ENCODE assay signal across 1 cellular context in the genomic region with DNA sequence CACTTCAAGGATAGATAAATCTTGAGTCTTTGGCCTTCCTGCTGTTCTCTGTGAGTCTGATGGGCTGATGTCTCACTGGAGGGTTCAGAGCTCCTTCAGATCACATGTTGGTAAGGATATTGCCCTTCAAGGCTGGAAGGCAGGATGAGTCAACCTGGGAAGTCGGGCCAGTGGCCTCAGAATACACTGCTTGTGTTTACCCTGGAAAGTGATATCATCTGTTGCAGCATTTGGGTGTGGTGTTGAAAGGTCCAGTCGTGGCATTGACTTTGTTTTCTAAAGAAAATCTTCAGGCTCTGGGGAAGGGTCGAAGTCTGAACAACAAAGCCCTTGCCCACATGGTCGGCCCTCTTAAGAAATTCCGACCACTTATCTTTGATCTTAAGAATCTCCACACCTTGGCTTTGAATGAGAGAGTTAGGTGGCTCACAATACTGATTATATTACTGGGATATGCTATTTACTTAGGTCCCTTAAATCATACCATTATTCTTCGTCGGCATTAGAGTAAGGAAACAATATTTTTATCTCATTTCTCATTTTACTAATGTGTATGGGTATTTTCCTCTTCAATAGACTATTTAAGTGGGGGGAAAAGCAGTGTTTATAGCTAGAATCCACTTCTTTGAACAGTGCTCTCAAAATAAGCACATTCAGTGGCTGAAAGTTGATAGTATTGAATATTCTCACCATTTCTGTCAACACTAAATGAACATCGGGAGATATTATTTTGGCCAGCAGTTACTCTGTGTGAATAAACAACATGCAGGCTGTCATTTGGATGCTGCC.
TF ChIP-seq lines count a peak whose summit lies in the region.

No MANE protein-coding gene starts in this region.

TF ChIP-seq in HCT116, 20 proteins besides CTCF, POLR2A, EP300 and RAD21:
- TF ChIP-seq EZH2phosphoT487 (IDR thresholded peaks at IDR 0.05; ENCODE audit: borderline replicate concordance) (no peak), FOSL1 (IDR thresholded peaks at IDR 0.05; ENCODE audit: low read depth) (0 out of 2 replicates have a peak, but pooled peaks have one; percentile 13), JUND (IDR thresholded peaks at IDR 0.05) (peak; percentile 25; the same call in 1 of the 2 replicates), YY1 (IDR thresholded peaks at IDR 0.05; ENCODE audit: extremely low read depth, insufficient replicate concordance, low read depth, low read length) (no peak), ELF1 (IDR thresholded peaks at IDR 0.05; ENCODE audit: borderline replicate concordance, low read depth) (no peak)
TF ChIP-seq in HCT116: peak in this region for 2.
